ENCODE assay signal across 8 cellular contexts in genomic region chr13:41310963-41311606, GRCh38. TPM values are rescaled to one million over a fixed set of nuclear protein-coding genes. Genes with fewer than 3 reads are reported as not detected.
DNase-seq lines count a peak whose midpoint lies in the region; ATAC-seq and TF ChIP-seq lines count a peak whose summit lies in the region.

NAA16 (plus strand) TSS chr13:41311267; CDS start chr13:41311529, 262 bp downstream.

- H2AFZ ChIP-seq in PC-9, result peak within 1 kb of the TSS; percentile 96

- POLR2A ChIA-PET in PC-9 (lab: Charles Lee; ENCODE audit: unreplicated experiment), result no interaction called here

- DNase-seq in DMS53 (lab: John Stamatoyannopoulos, UW), result peak; percentile 82
- DNase-seq in PC-9, result peak; percentile 75 to 85
- DNase-seq in activated T-cell treated with anti-CD3 and anti-CD28 coated beads, Interleukin-2, amount 50 U/mL, for 1 hour, result peak; percentile 98
- peak; percentile 99 for DNase-seq in stimulated activated CD8-positive, alpha-beta memory T cell treated with anti-CD3 and anti-CD28 coated beads, Interleukin-4, amount 100 ng/mL, for 48 hours

- H3K27me3 ChIP-seq in PC-9 (ENCODE audit: insufficient read depth, low read depth) (no peaks in the 10 kb centered on the region), esophagus (ENCODE audit: control insufficient read depth in 1 of 2, insufficient read depth in 2 of 2, low read length in 2 of 2) (no peaks in the 10 kb centered on the region), mucosa of stomach (ENCODE audit: control insufficient read depth, insufficient read depth, low read length) (no peaks in the 10 kb centered on the region)

- H3K9ac ChIP-seq in mucosa of stomach (ENCODE audit: low read length), result peak within 1 kb of the TSS; percentile 93

- H3K4me3 ChIP-seq in PC-9, result peak within 1 kb of the TSS; percentile 96
- H3K4me3 ChIP-seq in esophagus (ENCODE audit: low read depth in 1 of 2, low read length in 2 of 2), result peak within 1 kb of the TSS; percentile 89 to 92
- H3K4me3 ChIP-seq in mucosa of stomach (ENCODE audit: low read length), result peak within 1 kb of the TSS; percentile 86

- no peaks in the 10 kb centered on the region for H3K9me3 ChIP-seq in PC-9 (ENCODE audit: insufficient read depth, low read depth)
- H3K9me3 ChIP-seq in esophagus (ENCODE audit: control insufficient read depth in 2 of 2, insufficient read depth in 1 of 2, low read depth in 1 of 2, low read length in 1 of 2), result no peaks in the 10 kb centered on the region
- H3K9me3 ChIP-seq in mucosa of stomach (ENCODE audit: control insufficient read depth, low read length), result no peaks in the 10 kb centered on the region

- TF ChIP-seq EP300 in Ishikawa (IDR thresholded peaks at IDR 0.05; ENCODE audit: borderline replicate concordance), result peak; percentile 48; the same call in 1 of the 2 replicates

- H3K27ac ChIP-seq in PC-9, result peak within 1 kb of the TSS; percentile 49; the same call in 1 of the 2 replicates
- H3K27ac ChIP-seq in esophagus (ENCODE audit: low read depth in 2 of 2, low read length in 1 of 2), result peak within 1 kb of the TSS; percentile 85 to 96

- no peak for TF ChIP-seq CTCF in PC-9 (conservative IDR thresholded peaks at IDR 0.05)

- H3K9me2 ChIP-seq in PC-9 (ENCODE audit: insufficient read depth), result no peaks in the 10 kb centered on the region

- CTCF ChIA-PET in PC-9 (lab: Charles Lee), result no interaction called here

- peak; percentile 61 for ATAC-seq in GM21576 (IDR thresholded peaks at IDR 0.05; ENCODE audit: unreplicated experiment)

- no peaks in the 10 kb centered on the region for H3K36me3 ChIP-seq in PC-9 (ENCODE audit: low read depth)
- H3K36me3 ChIP-seq in esophagus (ENCODE audit: control insufficient read depth in 2 of 2, insufficient read depth in 2 of 2, low read length in 1 of 2), result no peaks in the 10 kb centered on the region
- H3K36me3 ChIP-seq in mucosa of stomach (ENCODE audit: control insufficient read depth, insufficient read depth, low read length), result no peaks in the 10 kb centered on the region

- H3K4me1 ChIP-seq in PC-9 (replicated peaks; ENCODE audit: insufficient read depth) (0 out of 2 replicates have a peak, but pooled peaks cover 16% of the 10 kb centered on the region), esophagus (ENCODE audit: control insufficient read depth in 2 of 2, insufficient read depth in 2 of 2, low read length in 1 of 2) (peaks cover 0 to 3% of the 10 kb centered on the region in 2 donors), mucosa of stomach (ENCODE audit: control insufficient read depth, insufficient read depth, low read length) (peaks cover 11% of the 10 kb centered on the region)

- 0% methylated on average over 52 to 53 of the region's 53 CpGs for WGBS in esophagus, 2 donors

- H3F3A ChIP-seq in PC-9 (ENCODE audit: insufficient read depth, low read depth), result no peaks in the 10 kb centered on the region

- peaks cover 51% of the 10 kb centered on the region for H3K79me2 ChIP-seq in PC-9 (ENCODE audit: low read depth)

- no TSS peak for BruUV-seq in PC-9 (replicated peaks; lab: Mats Ljungman, UMichigan)

- H3K4me2 ChIP-seq in PC-9, result peak within 1 kb of the TSS; percentile 89

- no peaks in the 10 kb centered on the region; the same call in 1 of the 2 replicates for H4K20me1 ChIP-seq in PC-9 (ENCODE audit: insufficient read depth)

- TF ChIP-seq RAD21 in Ishikawa (IDR thresholded peaks at IDR 0.05; ENCODE audit: low read depth), result no peak

- intact Hi-C loops in PC-9 (cut with micrococcal nuclease; ENCODE audit: unreplicated experiment), result loop anchor here (2.0 kb wide), 1 partner anchor 48 kb away; the partner anchor contains the start of gene MTRF1

TF ChIP-seq in Ishikawa, 13 proteins besides CTCF, POLR2A, EP300 and RAD21:
- TF ChIP-seq NFIC (IDR thresholded peaks at IDR 0.05), result no peak
- no peak; the same call in 1 of the 2 replicates for TF ChIP-seq FOXM1 (IDR thresholded peaks at IDR 0.05; ENCODE audit: borderline replicate concordance, low read depth)
- TF ChIP-seq CREB1 (IDR thresholded peaks at IDR 0.05; ENCODE audit: low read depth), result no peak
- TF ChIP-seq REST (IDR thresholded peaks at IDR 0.05; ENCODE audit: low read depth), result no peak
- peak; percentile 87 for TF ChIP-seq TAF1 (IDR thresholded peaks at IDR 0.05; ENCODE audit: low read depth)
- TF ChIP-seq, protein P1, sequence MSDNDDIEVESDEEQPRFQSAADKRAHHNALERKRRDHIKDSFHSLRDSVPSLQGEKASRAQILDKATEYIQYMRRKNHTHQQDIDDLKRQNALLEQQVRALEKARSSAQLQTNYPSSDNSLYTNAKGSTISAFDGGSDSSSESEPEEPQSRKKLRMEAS (IDR thresholded peaks at IDR 0.05), result peak; percentile 58
- no peak; the same call in 1 of the 2 replicates for TF ChIP-seq TCF12 (IDR thresholded peaks at IDR 0.05; ENCODE audit: low read depth)
- TF ChIP-seq TEAD4 (IDR thresholded peaks at IDR 0.05), result no peak; the same call in none of the 2 replicates
- no peak for TF ChIP-seq CEBPB (IDR thresholded peaks at IDR 0.05)
- TF ChIP-seq ZBTB7A (IDR thresholded peaks at IDR 0.05; ENCODE audit: low read depth), result peak; percentile 92
- TF ChIP-seq USF1 (IDR thresholded peaks at IDR 0.05), result 0 out of 2 replicates have a peak, but pooled peaks have one; percentile 8
- TF ChIP-seq YY1 (IDR thresholded peaks at IDR 0.05; ENCODE audit: low read depth), result peak; percentile 89
- peak; percentile 88 for TF ChIP-seq EGR1 (IDR thresholded peaks at IDR 0.05)
TF ChIP-seq in Ishikawa: peak in this region for 6.

RNA-seq across cellular contexts. Expression of gene NAA16, which starts in this region (rescaled TPM):
- total RNA-seq in PC-9 (2021), result 11.0 and 12.1 TPM in 2 replicates
- 1 to 10 TPM; 6.6 to 9.3 TPM for polyA plus RNA-seq in esophagus

Comparison
In these comparisons a context has a peak if more than half of its experiments do, and no peak if none do; other contexts are left out.
1. Peak in every context shown above with its lines: DNase-seq, ATAC-seq, H3K4me3 ChIP-seq and H3K27ac ChIP-seq.